Comparison of ENCODE assay signal across 23 cellular contexts in the genomic region with DNA sequence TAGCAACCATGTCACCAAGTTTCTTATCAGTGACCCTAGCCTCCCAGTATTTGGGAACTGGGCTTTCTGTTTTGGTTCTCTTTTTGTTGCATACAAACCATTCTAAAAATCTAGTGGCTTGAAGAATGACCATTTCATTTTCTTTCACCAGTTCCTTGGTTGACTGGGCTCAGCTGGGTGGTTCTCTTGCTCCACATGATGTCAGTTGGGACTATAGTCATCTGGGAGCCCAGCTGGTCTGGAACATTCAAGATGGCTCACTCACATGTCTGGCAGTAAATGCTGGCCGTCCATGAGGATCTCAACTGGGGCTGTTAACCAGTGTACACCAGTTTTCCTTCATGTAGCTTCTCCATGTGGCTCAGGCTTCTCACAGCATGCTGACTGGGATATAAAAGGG. TPM values are rescaled to one million over a fixed set of nuclear protein-coding genes. Genes with fewer than 3 reads are reported as not detected.
DNase-seq lines count a peak whose midpoint lies in the region; ATAC-seq and TF ChIP-seq lines count a peak whose summit lies in the region.
"Had no signal": no experiment of that assay in that cellular context is flagged by ENCODE, and none has a peak within 500 bp of the region (broad histone marks: within the 10 kb centered on the region; RNA-seq: fewer than 3 reads in every experiment).

No MANE protein-coding gene starts in this region.

- H3K14ac ChIP-seq in H9 (ENCODE audit: insufficient read depth, low read length), result no peak overlapping the region

- no peak overlapping the region for H2BK5ac ChIP-seq in H9 (ENCODE audit: insufficient read length, low read length)

- H3K36me3 ChIP-seq in HUES6 (ENCODE audit: control insufficient read depth, insufficient read depth, low read length) (peaks cover 7% of the 10 kb centered on the region), endodermal cell (ENCODE audit: control insufficient read depth, insufficient read depth, low read length) (no peaks in the 10 kb centered on the region)
- H3K36me3 ChIP-seq: BE2C had no signal

- no peaks in the 10 kb centered on the region for H3K79me1 ChIP-seq in H9 (ENCODE audit: insufficient read depth, low read depth, low read length, poor library complexity, severe bottlenecking)

- H3K4me1 Mint-ChIP-seq in H9 (peaks cover 36 to 40% of the 10 kb centered on the region in 2 experiments), endodermal cell (peaks cover 40% of the 10 kb centered on the region)
- H3K4me1 Mint-ChIP-seq in natural killer cell treated with Interleukin-12 subunit alpha and Interleukin-12 subunit beta and Interleukin-15 and Interleukin-18, amount 100 ng/mL, for 72 hours (ENCODE audit: low read depth in 2 of 2), result no peaks in the 10 kb centered on the region
- H3K4me1 Mint-ChIP-seq: CD4-positive, CD25-positive, alpha-beta regulatory T cell; CD8-positive, alpha-beta memory T cell had no signal

- H3K23me2 ChIP-seq in H9 (ENCODE audit: insufficient read length, low read depth, low read length, poor library complexity, severe bottlenecking), result no peaks in the 10 kb centered on the region

- H3K27me3 Mint-ChIP-seq in H9 (ENCODE audit: low read depth) (peaks cover 3% of the 10 kb centered on the region), endodermal cell (ENCODE audit: insufficient read depth) (peaks cover 3% of the 10 kb centered on the region)
- peaks cover 0 to 14% of the 10 kb centered on the region in 2 donors for H3K27me3 Mint-ChIP-seq in natural killer cell treated with Interleukin-12 subunit alpha and Interleukin-12 subunit beta and Interleukin-15 and Interleukin-18, amount 100 ng/mL, for 72 hours

- 0 out of 2 replicates have a peak overlapping the region, but pooled peaks have one; percentile 14 for H3K4me3 ChIP-seq in HUES6 (ENCODE audit: low read depth, low read length)
- no peak overlapping the region for H3K4me3 ChIP-seq in endodermal cell (ENCODE audit: low read length)
- H3K4me3 ChIP-seq: GM23248, K562 had no signal

- H3K18ac ChIP-seq in H9 (ENCODE audit: insufficient read length, low read depth, low read length), result peak overlapping the region; percentile 91

- H3K9me3 ChIP-seq in H9 (ENCODE audit: control insufficient read depth, low read depth, low read length), result peaks cover 17% of the 10 kb centered on the region
- H3K9me3 ChIP-seq in HUES6 (ENCODE audit: control insufficient read depth, insufficient read depth, low read depth, low read length), result peaks cover 32% of the 10 kb centered on the region
- peaks cover 9% of the 10 kb centered on the region for H3K9me3 ChIP-seq in endodermal cell (ENCODE audit: control insufficient read depth, low read length)
- H3K9me3 ChIP-seq: BE2C had no signal

- H3K27me3 ChIP-seq in H9 (ENCODE audit: insufficient read depth, low read length), result no peaks in the 10 kb centered on the region
- peaks cover 6% of the 10 kb centered on the region; the same call in 1 of the 2 replicates for H3K27me3 ChIP-seq in HUES6 (ENCODE audit: control insufficient read depth, insufficient read depth, low read length)
- H3K27me3 ChIP-seq in endodermal cell (ENCODE audit: control insufficient read depth, insufficient read depth, low read length, poor library complexity, severe bottlenecking), result no peaks in the 10 kb centered on the region
- H3K27me3 ChIP-seq: BE2C had no signal

- DNase-seq in H9, result no peak
- no peak for DNase-seq in endodermal cell
- no peak for DNase-seq in left colon
- DNase-seq in posterior vena cava (ENCODE audit: low spot score), result no peak
- no peak for DNase-seq in natural killer cell treated with Interleukin-12 subunit alpha and Interleukin-12 subunit beta and Interleukin-15 and Interleukin-18, amount 100 ng/mL, for 72 hours (ENCODE audit: low spot score)
- DNase-seq: ACHN; BE2C; C1 segment of cervical spinal cord; CD4-positive, CD25-positive, alpha-beta regulatory T cell; CD8-positive, alpha-beta memory T cell; COR-L47; DMS 273 treated with DMSO at 0.1 percent for 48 hours; DMS53; DND-41; EL; GM23248; H7; IMR-90 had no signal

- H3K79me2 ChIP-seq in H9 (ENCODE audit: insufficient read depth, low read length), result no peaks in the 10 kb centered on the region

- no peak overlapping the region for H2BK12ac ChIP-seq in H9 (ENCODE audit: insufficient read length, low read depth, low read length)

- H4K5ac ChIP-seq in H9 (ENCODE audit: insufficient read length, low read depth, low read length), result no peak overlapping the region

- H3K4me1 ChIP-seq in H9 (ENCODE audit: insufficient read depth, low read length) (peaks cover 9% of the 10 kb centered on the region; the same call in 1 of the 2 replicates), HUES6 (ENCODE audit: control insufficient read depth, insufficient read depth, low read length) (peaks cover 28% of the 10 kb centered on the region), endodermal cell (ENCODE audit: control insufficient read depth, insufficient read depth, low read length) (peaks cover 9% of the 10 kb centered on the region)
- H3K4me1 ChIP-seq: BE2C had no signal

- no peaks in the 10 kb centered on the region for H4K20me1 ChIP-seq in H9 (ENCODE audit: control insufficient read depth, insufficient read depth, insufficient read length)

- H3K56ac ChIP-seq in H9 (ENCODE audit: insufficient read length, low read depth, low read length), result no peak overlapping the region

- no peak overlapping the region for H3K23ac ChIP-seq in H9 (ENCODE audit: insufficient read length, low read depth, low read length)

- H2AK5ac ChIP-seq in H9 (ENCODE audit: insufficient read length, low read length), result peak overlapping the region; percentile 27

- no peak for TF ChIP-seq CTCF in H9 (conservative IDR thresholded peaks at IDR 0.05)
- TF ChIP-seq CTCF in endodermal cell (conservative IDR thresholded peaks at IDR 0.05), result no peak

- peak overlapping the region in 1 of 3 experiments; percentile 87; a peak in 3 of 7 replicates for H3K27ac Mint-ChIP-seq in H9
- peak overlapping the region; percentile 10 for H3K27ac Mint-ChIP-seq in endodermal cell
- H3K27ac Mint-ChIP-seq in natural killer cell treated with Interleukin-12 subunit alpha and Interleukin-12 subunit beta and Interleukin-15 and Interleukin-18, amount 100 ng/mL, for 72 hours, result no peak overlapping the region
- H3K27ac Mint-ChIP-seq: CD4-positive, CD25-positive, alpha-beta regulatory T cell; CD8-positive, alpha-beta memory T cell had no signal

- H3K36me3 Mint-ChIP-seq in H9 (ENCODE audit: insufficient read depth in 1 of 3, low read depth in 3 of 3) (peaks cover 14 to 29% (median 20%) of the 10 kb centered on the region in 3 experiments), endodermal cell (ENCODE audit: low read depth) (peaks cover 3% of the 10 kb centered on the region)
- no peaks in the 10 kb centered on the region for H3K36me3 Mint-ChIP-seq in natural killer cell treated with Interleukin-12 subunit alpha and Interleukin-12 subunit beta and Interleukin-15 and Interleukin-18, amount 100 ng/mL, for 72 hours
- H3K36me3 Mint-ChIP-seq: CD4-positive, CD25-positive, alpha-beta regulatory T cell; CD8-positive, alpha-beta memory T cell had no signal

- ATAC-seq in left colon (peak; percentile 61), HG02840 (IDR thresholded peaks at IDR 0.05; ENCODE audit: low FRiP score, unreplicated experiment) (no peak)
- no peak for ATAC-seq in natural killer cell treated with Interleukin-12 subunit alpha and Interleukin-12 subunit beta and Interleukin-15 and Interleukin-18, amount 100 ng/mL, for 72 hours
- ATAC-seq: K562 had no signal

- H4K91ac ChIP-seq in H9 (ENCODE audit: insufficient read length, low read depth, low read length), result no peak overlapping the region

- intact Hi-C loops in left colon (cut with DNase I, micrococcal nuclease), result no loop called here
- intact Hi-C loops in posterior vena cava (cut with DNase I), result no loop called here

- H3T11ph ChIP-seq in H9 (ENCODE audit: low read length), result no peak overlapping the region

- H4K8ac ChIP-seq in H9 (replicated peaks; ENCODE audit: insufficient read length, low read depth, low read length), result no peak overlapping the region

- WGBS in H9 (ENCODE audit: extremely low coverage, insufficient read length, low lambda C conversion rate), result no CpG with 5 or more reads among the region's 1 CpG
- WGBS in endodermal cell (ENCODE audit: insufficient coverage in 1 of 2, insufficient read length in 1 of 2), 2 experiments, result 76% methylated on average over 1 of the region's 1 CpG; no CpG with 5 or more reads in 1 of the 2 experiments

- no peak overlapping the region for H3K4ac ChIP-seq in H9 (ENCODE audit: low read depth, low read length)

- H2BK120ac ChIP-seq in H9 (ENCODE audit: low read depth, low read length, poor library complexity, severe bottlenecking), result no peak overlapping the region

- H3K9me3 Mint-ChIP-seq in H9, result peaks cover 29 to 52% of the 10 kb centered on the region in 2 experiments
- H3K9me3 Mint-ChIP-seq in endodermal cell, result peaks cover 27% of the 10 kb centered on the region
- peaks cover 2% of the 10 kb centered on the region for H3K9me3 Mint-ChIP-seq in natural killer cell treated with Interleukin-12 subunit alpha and Interleukin-12 subunit beta and Interleukin-15 and Interleukin-18, amount 100 ng/mL, for 72 hours
- H3K9me3 Mint-ChIP-seq: CD8-positive, alpha-beta memory T cell had no signal

- H3K27ac ChIP-seq in H9 (ENCODE audit: insufficient read length, low read depth, low read length) (no peak overlapping the region), HUES6 (ENCODE audit: low read depth, low read length) (peak overlapping the region; percentile 66; the same call in 1 of the 2 replicates), endodermal cell (ENCODE audit: low read depth, low read length) (no peak overlapping the region)
- H3K27ac ChIP-seq: GM23248 had no signal

- no peak overlapping the region for H3K4me3 Mint-ChIP-seq in H9
- no peak overlapping the region for H3K4me3 Mint-ChIP-seq in endodermal cell
- H3K4me3 Mint-ChIP-seq in natural killer cell treated with Interleukin-12 subunit alpha and Interleukin-12 subunit beta and Interleukin-15 and Interleukin-18, amount 100 ng/mL, for 72 hours, result no peak overlapping the region
- H3K4me3 Mint-ChIP-seq: CD4-positive, CD25-positive, alpha-beta regulatory T cell; CD8-positive, alpha-beta memory T cell had no signal

- H2AFZ ChIP-seq in H9 (ENCODE audit: low read length), result no peak overlapping the region
- H2AFZ ChIP-seq: GM23248 had no signal

- H2BK20ac ChIP-seq in H9 (ENCODE audit: low read depth, low read length, poor library complexity, severe bottlenecking), result no peak overlapping the region

- H3K9ac ChIP-seq in H9 (ENCODE audit: extremely low read depth, insufficient read length, low read length), result no peak overlapping the region
- H3K9ac ChIP-seq in HUES6 (ENCODE audit: low read length), result no peak overlapping the region
- H3K9ac ChIP-seq in endodermal cell (ENCODE audit: extremely low read depth, low read length, poor library complexity, severe bottlenecking), result no peak overlapping the region
- H3K9ac ChIP-seq: GM23248 had no signal

- no peak overlapping the region for H3K4me2 ChIP-seq in H9 (ENCODE audit: insufficient read depth, insufficient read length, low read length)

- no peak overlapping the region for H2BK15ac ChIP-seq in H9 (ENCODE audit: low read depth, low read length)

RNA-seq across cellular contexts. Expression of gene MBTPS2, which starts 27.6 kb away (rescaled TPM):
- total RNA-seq in H9 (2021), result 6.5 and 6.8 TPM in 2 replicates
- 10 to 100 TPM; 12.6 to 13.6 TPM for total RNA-seq in endodermal cell
- polyA plus RNA-seq in endodermal cell (2013, experiment 1 of 2), result 15.9 TPM
- polyA plus RNA-seq in endodermal cell (2013, experiment 2 of 2), result 15.2 TPM
- total RNA-seq in left colon, result 1 to 10 TPM; 8.5 to 8.6 TPM
- 10 to 100 TPM; 11.8 to 14.1 TPM for total RNA-seq in posterior vena cava
- 10 to 100 TPM; 10.6 to 16.5 TPM for total RNA-seq in natural killer cell treated with Interleukin-12 subunit alpha and Interleukin-12 subunit beta and Interleukin-15 and Interleukin-18, amount 100 ng/mL, for 72 hours

RNA-seq across cellular contexts. Expression of gene YY2, which starts 44.0 kb away (rescaled TPM):
- 1.8 TPM in 2 replicates for total RNA-seq in H9 (2021)
- 1 to 10 TPM; 1.4 to 1.9 TPM for total RNA-seq in endodermal cell
- 0.93 TPM for polyA plus RNA-seq in endodermal cell (2013, experiment 1 of 2)
- polyA plus RNA-seq in endodermal cell (2013, experiment 2 of 2), result 0.91 TPM
- 1 to 10 TPM in 1 of 2 donors, under 1 TPM in 1; 0.95 to 1.2 TPM for total RNA-seq in left colon
- total RNA-seq in posterior vena cava, result 1 to 10 TPM; 2.0 to 2.5 TPM
- total RNA-seq in natural killer cell treated with Interleukin-12 subunit alpha and Interleukin-12 subunit beta and Interleukin-15 and Interleukin-18, amount 100 ng/mL, for 72 hours, result 1 to 10 TPM; 2.0 to 2.6 TPM
- total RNA-seq: G401 had no signal

RNA-seq across cellular contexts. Expression of gene SMPX, which starts 53.9 kb away (rescaled TPM):
- not detected in 2 replicates for total RNA-seq in H9 (2021)
- under 1 TPM in 1 of 2 donors, not detected in 1; 0.31 TPM for total RNA-seq in endodermal cell
- not detected for polyA plus RNA-seq in endodermal cell (2013, experiment 1 of 2)
- polyA plus RNA-seq in endodermal cell (2013, experiment 2 of 2), result not detected
- total RNA-seq in left colon, result 1 to 10 TPM in 1 of 2 donors, not detected in 1; 2.1 TPM
- not detected for total RNA-seq in posterior vena cava
- not detected for total RNA-seq in natural killer cell treated with Interleukin-12 subunit alpha and Interleukin-12 subunit beta and Interleukin-15 and Interleukin-18, amount 100 ng/mL, for 72 hours
- total RNA-seq: CD4-positive, CD25-positive, alpha-beta regulatory T cell; CD8-positive, alpha-beta memory T cell; G401; GM23248; HT-29; IMR-90; K562 had no signal
- polyA plus RNA-seq: CD4-positive, CD25-positive, alpha-beta regulatory T cell; CD8-positive, alpha-beta memory T cell; GM23248; IMR-90; K562 had no signal
